ENCODE assay signal across 14 cellular contexts in the genomic region with DNA sequence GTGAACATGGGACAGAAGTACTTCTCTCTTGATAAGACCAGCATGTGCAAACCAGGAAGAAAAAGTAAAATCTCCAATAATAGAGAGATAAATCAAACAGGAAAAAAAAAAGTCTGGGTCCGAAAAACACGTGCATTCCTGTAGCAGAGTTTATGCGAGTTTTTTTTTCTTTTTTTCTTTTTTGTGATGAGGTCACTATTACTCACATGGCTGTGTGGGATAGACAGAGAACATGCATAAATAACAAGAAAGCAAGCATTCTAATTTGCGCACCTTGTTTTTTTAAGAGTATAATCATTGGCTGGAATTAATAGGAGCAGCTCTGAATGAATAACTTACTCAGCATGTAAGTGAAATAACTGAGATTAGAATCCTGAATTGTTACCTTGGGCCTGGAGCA.
DNase-seq lines count a peak whose midpoint lies in the region; ATAC-seq and TF ChIP-seq lines count a peak whose summit lies in the region.
"Had no signal": no experiment of that assay in that cellular context is flagged by ENCODE, and none has a peak within 500 bp of the region (broad histone marks: within the 10 kb centered on the region; RNA-seq: fewer than 3 reads in every experiment).

No MANE protein-coding gene starts in this region.

- H3K27me3 ChIP-seq in breast epithelium, result no peaks in the 10 kb centered on the region
- no peaks in the 10 kb centered on the region for H3K27me3 ChIP-seq in upper lobe of right lung
- H3K27me3 ChIP-seq: SJSA1, thyroid gland had no signal

- H3K4me3 Mint-ChIP-seq in MCF 10A (ENCODE audit: unreplicated experiment), result peak overlapping the region; percentile 61
- H3K4me3 Mint-ChIP-seq in activated CD4-positive, alpha-beta T cell treated with anti-CD3 and anti-CD28 coated beads, Interleukin-2, amount 10 ng/mL, durations not matched to agents 7 days and 5 days, result no peak overlapping the region
- H3K4me3 Mint-ChIP-seq: activated CD8-positive, alpha-beta T cell treated with anti-CD3 and anti-CD28 coated beads, Interleukin-2, amount 10 ng/mL, durations not matched to agents 7 days and 5 days had no signal

- POLR2A ChIA-PET in MCF 10A (lab: Yijun Ruan, JAX), result interaction anchor here (0.7 to 5.5 kb wide), 16 partner anchors 10 to 162 kb away, joined by 3 to 62 read pairs (median 6); no protein-coding TSS in a partner anchor
- POLR2A ChIA-PET in activated CD4-positive, alpha-beta T cell treated with anti-CD3 and anti-CD28 coated beads, Interleukin-2, amount 10 ng/mL, durations not matched to agents 7 days and 5 days (lab: Charles Lee), result no interaction called here

- no peak overlapping the region for H3K27ac ChIP-seq in breast epithelium
- H3K27ac ChIP-seq in upper lobe of right lung, result peak overlapping the region; percentile 73
- H3K27ac ChIP-seq: 22Rv1, SJSA1 had no signal

- H3K9me3 ChIP-seq in breast epithelium, result peaks cover 0 to 4% of the 10 kb centered on the region in 2 donors
- H3K9me3 ChIP-seq in upper lobe of right lung, result no peaks in the 10 kb centered on the region
- H3K9me3 ChIP-seq: SJSA1, thyroid gland had no signal

- no peak for TF ChIP-seq POLR2A in breast epithelium (IDR thresholded peaks at IDR 0.05)

- no peak for TF ChIP-seq CTCF in MCF 10A (IDR thresholded peaks at IDR 0.05; ENCODE audit: unreplicated experiment)
- TF ChIP-seq CTCF in breast epithelium (IDR thresholded peaks at IDR 0.05), result no peak
- TF ChIP-seq CTCF in choroid plexus epithelial cell (conservative IDR thresholded peaks at IDR 0.05; ENCODE audit: low read depth, low read length), result no peak
- TF ChIP-seq CTCF in upper lobe of right lung (IDR thresholded peaks at IDR 0.05), result no peak

- CTCF ChIA-PET in MCF 10A (lab: Yijun Ruan, JAX), result interaction anchor here (0.6 to 1.9 kb wide), 5 partner anchors 15 to 127 kb away, joined by 3 to 7 read pairs (median 3); no protein-coding TSS in a partner anchor
- CTCF ChIA-PET in activated CD4-positive, alpha-beta T cell treated with anti-CD3 and anti-CD28 coated beads, Interleukin-2, amount 10 ng/mL, durations not matched to agents 7 days and 5 days (lab: Charles Lee), result no interaction called here

- H3K36me3 ChIP-seq in breast epithelium (no peaks in the 10 kb centered on the region), upper lobe of right lung (no peaks in the 10 kb centered on the region)
- H3K36me3 ChIP-seq: SJSA1, thyroid gland had no signal

- ATAC-seq in upper lobe of right lung (no peak), GM18858 (IDR thresholded peaks at IDR 0.05; ENCODE audit: unreplicated experiment) (no peak)
- ATAC-seq: activated CD8-positive, alpha-beta T cell treated with anti-CD3 and anti-CD28 coated beads, Interleukin-2, amount 10 ng/mL, durations not matched to agents 7 days and 5 days had no signal

- peaks cover 36% of the 10 kb centered on the region for H3K4me1 Mint-ChIP-seq in MCF 10A (ENCODE audit: insufficient read depth, unreplicated experiment)
- no peaks in the 10 kb centered on the region for H3K4me1 Mint-ChIP-seq in activated CD4-positive, alpha-beta T cell treated with anti-CD3 and anti-CD28 coated beads, Interleukin-2, amount 10 ng/mL, durations not matched to agents 7 days and 5 days

- H3K36me3 Mint-ChIP-seq in MCF 10A (ENCODE audit: insufficient read depth, unreplicated experiment), result peaks cover 6% of the 10 kb centered on the region
- H3K36me3 Mint-ChIP-seq in activated CD4-positive, alpha-beta T cell treated with anti-CD3 and anti-CD28 coated beads, Interleukin-2, amount 10 ng/mL, durations not matched to agents 7 days and 5 days (ENCODE audit: low read depth), result no peaks in the 10 kb centered on the region

- TSS peak; percentile 97 for BruUV-seq in MCF 10A (replicated peaks; lab: Mats Ljungman, UMichigan)

- peak; percentile 50 for DNase-seq in MCF 10A (ENCODE audit: unreplicated experiment)
- no peak for DNase-seq in breast epithelium (ENCODE audit: low spot score in 2 of 2)
- peak; percentile 26 for DNase-seq in choroid plexus epithelial cell (ENCODE audit: low read depth)
- DNase-seq in kidney glomerular epithelial cell (lab: John Stamatoyannopoulos, UW), result peak; percentile 89
- no peak for DNase-seq in upper lobe of right lung
- no peak for DNase-seq in NCI-H1105 treated with DMSO at 0.1 percent for 48 hours (lab: John Stamatoyannopoulos, UW)
- DNase-seq in activated CD4-positive, alpha-beta T cell treated with anti-CD3 and anti-CD28 coated beads, Interleukin-2, amount 10 ng/mL, durations not matched to agents 7 days and 5 days, result no peak
- DNase-seq: activated CD8-positive, alpha-beta T cell treated with anti-CD3 and anti-CD28 coated beads, Interleukin-2, amount 10 ng/mL, durations not matched to agents 7 days and 5 days; amniotic stem cell; NCI-H1105 had no signal

- H3K27ac Mint-ChIP-seq in MCF 10A (ENCODE audit: low read depth, unreplicated experiment), result peak overlapping the region; percentile 88
- no peak overlapping the region for H3K27ac Mint-ChIP-seq in activated CD4-positive, alpha-beta T cell treated with anti-CD3 and anti-CD28 coated beads, Interleukin-2, amount 10 ng/mL, durations not matched to agents 7 days and 5 days
- H3K27ac Mint-ChIP-seq: activated CD8-positive, alpha-beta T cell treated with anti-CD3 and anti-CD28 coated beads, Interleukin-2, amount 10 ng/mL, durations not matched to agents 7 days and 5 days had no signal

- peaks cover 6% of the 10 kb centered on the region for H3K9me3 Mint-ChIP-seq in MCF 10A (ENCODE audit: unreplicated experiment)
- no peaks in the 10 kb centered on the region for H3K9me3 Mint-ChIP-seq in activated CD4-positive, alpha-beta T cell treated with anti-CD3 and anti-CD28 coated beads, Interleukin-2, amount 10 ng/mL, durations not matched to agents 7 days and 5 days

- H3K4me3 ChIP-seq in breast epithelium (no peak overlapping the region), choroid plexus epithelial cell (ENCODE audit: low read depth, low read length) (no peak overlapping the region), upper lobe of right lung (no peak overlapping the region)
- H3K4me3 ChIP-seq: SJSA1, thyroid gland had no signal

- H3K27me3 Mint-ChIP-seq in MCF 10A (ENCODE audit: insufficient read depth, unreplicated experiment), result no peaks in the 10 kb centered on the region
- H3K27me3 Mint-ChIP-seq in activated CD4-positive, alpha-beta T cell treated with anti-CD3 and anti-CD28 coated beads, Interleukin-2, amount 10 ng/mL, durations not matched to agents 7 days and 5 days, result peaks cover 12% of the 10 kb centered on the region

- intact Hi-C loops in MCF 10A (cut with micrococcal nuclease) (loop anchor here (2.0 to 5.0 kb wide), 2 partner anchors 28 to 47 kb away; no protein-coding TSS in a partner anchor), breast epithelium (cut with DNase I; ENCODE audit: low total_unique reads) (no loop called here), upper lobe of right lung (cut with DNase I) (no loop called here)

- no peaks in the 10 kb centered on the region for H3K4me1 ChIP-seq in breast epithelium
- H3K4me1 ChIP-seq in upper lobe of right lung, result no peaks in the 10 kb centered on the region
- H3K4me1 ChIP-seq: thyroid gland had no signal

Comparison
In these comparisons a context has a peak if more than half of its experiments do, and no peak if none do; other contexts are left out.
1. DNase-seq: peak in MCF 10A (single experiment), choroid plexus epithelial cell (single experiment) and kidney glomerular epithelial cell (single experiment); none in breast epithelium (0 of 2), upper lobe of right lung (single experiment), NCI-H1105 treated with DMSO at 0.1 percent for 48 hours (single experiment) and activated CD4-positive, alpha-beta T cell treated with anti-CD3 and anti-CD28 coated beads, Interleukin-2, amount 10 ng/mL, durations not matched to agents 7 days and 5 days (single experiment).